ENCODE assay signal across 10 cellular contexts in the genomic region with DNA sequence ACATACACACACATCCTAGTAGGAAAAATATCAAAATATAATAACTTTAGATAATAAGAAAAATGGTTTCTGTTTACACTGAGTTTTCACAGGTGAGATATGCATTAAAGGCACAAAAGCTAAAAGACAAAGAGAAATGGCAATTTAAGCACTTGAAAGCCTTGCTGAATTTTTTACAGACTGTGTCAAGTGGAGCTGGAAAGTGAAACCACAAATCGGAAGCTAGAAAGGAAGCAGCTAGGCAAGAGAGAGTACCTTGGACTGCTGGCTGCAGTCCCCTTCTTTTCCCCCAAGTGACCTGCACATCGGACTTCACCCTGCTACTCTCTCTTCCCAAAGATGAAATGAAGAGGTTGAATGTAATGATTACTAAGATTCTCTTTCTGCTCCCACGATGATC.
DNase-seq lines count a peak whose midpoint lies in the region; ATAC-seq and TF ChIP-seq lines count a peak whose summit lies in the region.
"Had no signal": no experiment of that assay in that cellular context is flagged by ENCODE, and none has a peak within 500 bp of the region (broad histone marks: within the 10 kb centered on the region; RNA-seq: fewer than 3 reads in every experiment).

No MANE protein-coding gene starts in this region.

- DNase-seq in Right ventricle myocardium inferior (ENCODE audit: missing footprints) (no peak), cardiac septum (ENCODE audit: low spot score) (no peak), coronary artery (ENCODE audit: low spot score) (no peak), right lobe of liver (peak in 2 of 3 donors; percentile 58 to 69), aorta (no peak), WERI-Rb-1 (no peak), ureter (ENCODE audit: low spot score) (no peak)
- no peak for DNase-seq in effector CD8-positive, alpha-beta T cell (lab: John Stamatoyannopoulos, UW)
- DNase-seq: DMS 273 treated with DMSO at 0.1 percent for 48 hours, SIG-M5 had no signal

- H3K4me1 ChIP-seq in right lobe of liver, result peaks cover 0 to 19% (median 0%) of the 10 kb centered on the region in 4 donors
- H3K4me1 ChIP-seq in aorta (ENCODE audit: control insufficient read depth in 1 of 2, insufficient read depth in 2 of 2, low read length in 2 of 2), result peaks cover 4 to 8% of the 10 kb centered on the region in 2 donors

- H3K9me3 ChIP-seq in right lobe of liver (no peaks in the 10 kb centered on the region), aorta (ENCODE audit: control insufficient read depth, low read length) (no peaks in the 10 kb centered on the region), WERI-Rb-1 (ENCODE audit: severe bottlenecking) (no peaks in the 10 kb centered on the region)

- H3K4me3 ChIP-seq in coronary artery (peak overlapping the region; percentile 49), right lobe of liver (no peak overlapping the region), aorta (ENCODE audit: low read length in 2 of 2) (peak overlapping the region; percentile 23 to 29), WERI-Rb-1 (ENCODE audit: low read depth, low read length) (no peak overlapping the region)

- H3K27ac ChIP-seq in coronary artery (peak overlapping the region; percentile 25 to 33), right lobe of liver (peak overlapping the region; percentile 21 to 68 (median 59)), aorta (ENCODE audit: low read depth in 1 of 2, low read length in 2 of 2) (peak overlapping the region; percentile 36 to 95), WERI-Rb-1 (no peak overlapping the region)

- TF ChIP-seq POLR2A in right lobe of liver (IDR thresholded peaks at IDR 0.05), result no peak

- intact Hi-C loops in Right ventricle myocardium inferior (cut with DNase I) (loop anchor here (5.0 to 10.0 kb wide), 3 partner anchors 90 to 593 kb away; a partner anchor contains a TSS), cardiac septum (cut with DNase I) (no loop called here), right lobe of liver (cut with DNase I) (no loop called here), aorta (cut with DNase I) (loop anchor here in 1 of 2 donors (5.0 to 10.0 kb wide), 3 partner anchors 113 to 303 kb away; no protein-coding TSS in a partner anchor)

- 2% methylated on average over 3 of the region's 3 CpGs for WGBS in right lobe of liver (ENCODE audit: insufficient coverage, low coverage, low lambda C conversion rate, missing lambda C conversion rate)
- 21 to 26% methylated on average over 3 of the region's 3 CpGs for WGBS in aorta, 2 donors

- no peaks in the 10 kb centered on the region for H3K27me3 ChIP-seq in right lobe of liver
- H3K27me3 ChIP-seq in aorta (ENCODE audit: control insufficient read depth in 1 of 2, insufficient read depth in 2 of 2, low read length in 1 of 2), result no peaks in the 10 kb centered on the region
- no peaks in the 10 kb centered on the region for H3K27me3 ChIP-seq in WERI-Rb-1 (ENCODE audit: insufficient read depth, low read depth, severe bottlenecking)

- no peaks in the 10 kb centered on the region for H3K36me3 ChIP-seq in right lobe of liver
- H3K36me3 ChIP-seq in aorta (ENCODE audit: control insufficient read depth in 1 of 2, insufficient read depth in 2 of 2, low read length in 1 of 2), result no peaks in the 10 kb centered on the region
- no peaks in the 10 kb centered on the region for H3K36me3 ChIP-seq in WERI-Rb-1

- ATAC-seq in Right ventricle myocardium inferior (peak; percentile 62), right lobe of liver (peak; percentile 93 to 95 (median 94)), aorta (ENCODE audit: low FRiP score) (peak; percentile 63)

- TF ChIP-seq CTCF in coronary artery (IDR thresholded peaks at IDR 0.05) (no peak), right lobe of liver (IDR thresholded peaks at IDR 0.05) (no peak), WERI-Rb-1 (IDR thresholded peaks at IDR 0.05; ENCODE audit: low read depth, low read length) (no peak)

Comparison
In these comparisons a context has a peak if more than half of its experiments do, and no peak if none do; other contexts are left out.
1. DNase-seq: peak in right lobe of liver (2 of 3); none in Right ventricle myocardium inferior (single experiment), cardiac septum (single experiment), coronary artery (single experiment), aorta (0 of 2), effector CD8-positive, alpha-beta T cell (single experiment), WERI-Rb-1 (single experiment) and ureter (single experiment).
2. H3K4me3 ChIP-seq: peak in coronary artery (single experiment) and aorta (2 of 2); none in right lobe of liver (0 of 3) and WERI-Rb-1 (single experiment).
3. Peak in every context shown above with its lines, with median percentiles within 50 percentile points of each other: ATAC-seq.